ENCODE assay signal across 1 cellular context in the genomic region with DNA sequence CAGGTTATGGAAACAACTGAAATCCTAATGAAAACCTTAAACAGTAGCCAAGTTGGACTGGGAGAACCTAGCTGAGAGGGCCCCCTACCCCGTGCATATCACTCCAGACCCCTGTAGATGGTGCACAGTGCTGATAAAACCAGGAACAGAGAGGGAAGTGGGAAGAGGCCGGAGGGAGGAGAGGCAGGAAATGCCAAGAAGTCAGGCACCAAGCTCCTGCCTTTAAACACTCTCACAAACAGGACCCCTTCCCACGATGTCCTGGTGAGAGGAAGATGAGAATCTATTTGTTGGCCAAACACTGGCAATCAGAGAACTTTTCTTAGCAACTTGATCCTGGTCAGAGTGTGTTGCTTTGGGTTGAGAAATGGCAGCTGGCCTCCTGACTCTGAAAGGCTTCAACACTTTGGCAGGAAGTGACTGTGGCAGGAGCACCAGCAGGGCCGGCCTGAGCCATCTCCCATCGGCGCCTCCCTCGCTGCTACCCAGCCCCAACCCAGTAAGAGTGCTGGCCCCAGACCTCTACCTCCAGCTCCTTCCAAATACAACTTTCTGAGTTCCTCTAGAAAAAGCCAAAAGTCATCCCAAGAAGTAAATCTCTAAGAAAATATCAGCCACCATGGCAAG.
TF ChIP-seq lines count a peak whose summit lies in the region.

No MANE protein-coding gene starts in this region.

TF ChIP-seq in GM12878, 131 proteins besides CTCF, POLR2A, EP300 and RAD21:
- no peak for TF ChIP-seq STAT3 (IDR thresholded peaks at IDR 0.05; ENCODE audit: low read depth, low read length)
- TF ChIP-seq EED (IDR thresholded peaks at IDR 0.05; ENCODE audit: low read depth) = peak; percentile 55; the same call in 1 of the 2 replicates
- TF ChIP-seq ZNF24 (IDR thresholded peaks at IDR 0.05) = no peak
- no peak for TF ChIP-seq CEBPB (IDR thresholded peaks at IDR 0.05; ENCODE audit: borderline replicate concordance in 1 of 2, low read depth in 2 of 2, low read length in 2 of 2)
